In genomic region chr17:59353106-59353854, GRCh38 we compare ENCODE assay signal across 13 cellular contexts. TPM values are rescaled to one million over a fixed set of nuclear protein-coding genes. Genes with fewer than 3 reads are reported as not detected.
DNase-seq lines count a peak whose midpoint lies in the region; ATAC-seq and TF ChIP-seq lines count a peak whose summit lies in the region.
"Had no signal": no experiment of that assay in that cellular context is flagged by ENCODE, and none has a peak within 500 bp of the region (broad histone marks: within the 10 kb centered on the region; RNA-seq: fewer than 3 reads in every experiment).

No MANE protein-coding gene starts in this region.

- H3K4me1 ChIP-seq in neural progenitor cell = peaks cover 36% of the 10 kb centered on the region
- H3K4me1 ChIP-seq in upper lobe of right lung = peaks cover 51% of the 10 kb centered on the region

- H3K79me2 ChIP-seq in neural progenitor cell (ENCODE audit: low read depth) = peaks cover 38% of the 10 kb centered on the region

- peaks cover 96% of the 10 kb centered on the region for H4K20me1 ChIP-seq in neural progenitor cell (ENCODE audit: low read depth)

- no peak overlapping the region for H3K27ac Mint-ChIP-seq in activated naive CD4-positive, alpha-beta T cell treated with anti-CD3 and anti-CD28 coated beads, Interleukin-2, amount 10 ng/mL, durations not matched to agents 7 days and 5 days
- H3K27ac Mint-ChIP-seq in activated naive CD8-positive, alpha-beta T cell treated with anti-CD3 and anti-CD28 coated beads for 36 hours = peak overlapping the region; percentile 1
- peak overlapping the region; percentile 17 for H3K27ac Mint-ChIP-seq in neural progenitor cell

- H3K27ac ChIP-seq in neural progenitor cell = no peak overlapping the region
- H3K27ac ChIP-seq in upper lobe of right lung = no peak overlapping the region

- H3K4me1 Mint-ChIP-seq in activated naive CD4-positive, alpha-beta T cell treated with anti-CD3 and anti-CD28 coated beads, Interleukin-2, amount 10 ng/mL, durations not matched to agents 7 days and 5 days = peaks cover 38% of the 10 kb centered on the region
- peaks cover 65% of the 10 kb centered on the region for H3K4me1 Mint-ChIP-seq in activated naive CD8-positive, alpha-beta T cell treated with anti-CD3 and anti-CD28 coated beads for 36 hours
- H3K4me1 Mint-ChIP-seq in neural progenitor cell = peaks cover 55% of the 10 kb centered on the region

- no peak overlapping the region for H3K4me2 ChIP-seq in neural progenitor cell
- H3K4me2 ChIP-seq: SK-N-SH, smooth muscle cell had no signal

- H3K27me3 ChIP-seq in neural progenitor cell = no peaks in the 10 kb centered on the region
- H3K27me3 ChIP-seq in upper lobe of right lung = no peaks in the 10 kb centered on the region

- ATAC-seq in upper lobe of right lung (peak; percentile 42), HG03432 (IDR thresholded peaks at IDR 0.05; ENCODE audit: unreplicated experiment) (no peak)

- peaks cover 41% of the 10 kb centered on the region for H3K36me3 Mint-ChIP-seq in activated naive CD4-positive, alpha-beta T cell treated with anti-CD3 and anti-CD28 coated beads, Interleukin-2, amount 10 ng/mL, durations not matched to agents 7 days and 5 days
- peaks cover 41% of the 10 kb centered on the region for H3K36me3 Mint-ChIP-seq in activated naive CD8-positive, alpha-beta T cell treated with anti-CD3 and anti-CD28 coated beads for 36 hours
- peaks cover 21% of the 10 kb centered on the region for H3K36me3 Mint-ChIP-seq in neural progenitor cell

- H3K4me3 Mint-ChIP-seq in activated naive CD4-positive, alpha-beta T cell treated with anti-CD3 and anti-CD28 coated beads, Interleukin-2, amount 10 ng/mL, durations not matched to agents 7 days and 5 days = no peak overlapping the region
- H3K4me3 Mint-ChIP-seq in activated naive CD8-positive, alpha-beta T cell treated with anti-CD3 and anti-CD28 coated beads for 36 hours = no peak overlapping the region
- H3K4me3 Mint-ChIP-seq in neural progenitor cell = no peak overlapping the region

- TF ChIP-seq CTCF in neural progenitor cell (IDR thresholded peaks at IDR 0.05) (no peak), upper lobe of right lung (IDR thresholded peaks at IDR 0.05) (no peak)

- H3K27me3 Mint-ChIP-seq in activated naive CD4-positive, alpha-beta T cell treated with anti-CD3 and anti-CD28 coated beads, Interleukin-2, amount 10 ng/mL, durations not matched to agents 7 days and 5 days = no peaks in the 10 kb centered on the region
- no peaks in the 10 kb centered on the region for H3K27me3 Mint-ChIP-seq in activated naive CD8-positive, alpha-beta T cell treated with anti-CD3 and anti-CD28 coated beads for 36 hours
- H3K27me3 Mint-ChIP-seq in neural progenitor cell (ENCODE audit: insufficient read depth, low read depth) = peaks cover 4% of the 10 kb centered on the region

- H3F3A ChIP-seq in neural progenitor cell (ENCODE audit: low read depth) = peaks cover 13% of the 10 kb centered on the region

- H3K4me3 ChIP-seq in neural progenitor cell (no peak overlapping the region), upper lobe of right lung (no peak overlapping the region)
- H3K4me3 ChIP-seq: smooth muscle cell had no signal

- H3K9ac ChIP-seq in neural progenitor cell = no peak overlapping the region
- H3K9ac ChIP-seq: SK-N-SH had no signal

- H2AFZ ChIP-seq in neural progenitor cell (replicated peaks) = no peak overlapping the region

- CTCF ChIA-PET in activated naive CD4-positive, alpha-beta T cell treated with anti-CD3 and anti-CD28 coated beads, Interleukin-2, amount 10 ng/mL, durations not matched to agents 7 days and 5 days (lab: Charles Lee) = interaction anchor here (0.7 to 1.7 kb wide), 3 partner anchors 24 to 86 kb away, joined by 3 to 4 read pairs (median 4); no protein-coding TSS in a partner anchor

- intact Hi-C loops in upper lobe of right lung (cut with DNase I) = no loop called here

- peak; percentile 45 for DNase-seq in activated naive CD4-positive, alpha-beta T cell treated with anti-CD3 and anti-CD28 coated beads, Interleukin-2, amount 10 ng/mL, durations not matched to agents 7 days and 5 days
- no peak for DNase-seq in activated naive CD4-positive, alpha-beta T cell treated with anti-CD3 and anti-CD28 coated beads, Interleukin-2, amount 50 U/mL, for 16 hours
- DNase-seq in activated naive CD8-positive, alpha-beta T cell treated with anti-CD3 and anti-CD28 coated beads for 36 hours = no peak
- DNase-seq in neural progenitor cell (ENCODE audit: low spot score) (no peak), upper lobe of right lung (no peak), hepatic stellate cell (ENCODE audit: low spot score) (no peak), NCI-H187 treated with DMSO at 0.1 percent for 48 hours (lab: John Stamatoyannopoulos, UW) (no peak)
- DNase-seq: activated gamma-delta T cell, DMS79, mammary epithelial cell, SK-N-SH had no signal

- H3K36me3 ChIP-seq in neural progenitor cell (no peaks in the 10 kb centered on the region), upper lobe of right lung (peaks cover 22% of the 10 kb centered on the region)

- H3K9me3 ChIP-seq in neural progenitor cell (ENCODE audit: low read depth) (no peaks in the 10 kb centered on the region), upper lobe of right lung (no peaks in the 10 kb centered on the region)
- H3K9me3 ChIP-seq: SK-N-SH had no signal

- peaks cover 11% of the 10 kb centered on the region for H3K9me3 Mint-ChIP-seq in activated naive CD4-positive, alpha-beta T cell treated with anti-CD3 and anti-CD28 coated beads, Interleukin-2, amount 10 ng/mL, durations not matched to agents 7 days and 5 days
- peaks cover 4% of the 10 kb centered on the region for H3K9me3 Mint-ChIP-seq in activated naive CD8-positive, alpha-beta T cell treated with anti-CD3 and anti-CD28 coated beads for 36 hours
- H3K9me3 Mint-ChIP-seq in neural progenitor cell = peaks cover 8% of the 10 kb centered on the region

RNA-seq across cellular contexts. Expression of gene YPEL2, which starts 21.8 kb away (rescaled TPM):
- 1 to 10 TPM; 4.4 to 4.7 TPM for total RNA-seq in activated naive CD8-positive, alpha-beta T cell treated with anti-CD3 and anti-CD28 coated beads for 36 hours
- total RNA-seq in neural progenitor cell (ENCODE audit: low replicate concordance) (21.4 and 38.0 TPM in 2 replicates), upper lobe of right lung (19.6 TPM)
